Comparison of ENCODE assay signal across 2 cellular contexts in the genomic region with DNA sequence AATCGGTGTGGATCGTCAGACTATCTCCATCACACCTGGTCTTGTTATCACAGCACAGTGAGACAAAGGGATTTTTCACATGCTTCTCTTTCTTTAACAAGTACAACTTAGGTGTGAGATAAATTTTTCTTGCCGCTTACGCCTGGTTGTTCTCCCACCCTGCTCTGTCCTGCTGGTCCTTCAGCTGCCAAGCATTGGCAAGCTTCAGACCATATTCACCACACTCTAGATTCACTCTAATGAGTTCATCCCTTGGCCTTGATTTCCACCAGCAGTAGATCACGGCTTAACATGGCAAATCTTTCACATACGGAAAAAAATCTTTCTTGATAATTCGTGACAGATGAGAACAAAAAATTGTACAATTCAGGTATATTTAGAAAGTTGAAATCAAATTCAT.
TF ChIP-seq lines count a peak whose summit lies in the region.

No MANE protein-coding gene starts in this region.

TF ChIP-seq in WTC11, 78 proteins besides CTCF, POLR2A, EP300 and RAD21:
- TF ChIP-seq NFE2L1 (CRISPR knock-in tag; IDR thresholded peaks at IDR 0.05) (no peak), NFATC4 (CRISPR knock-in tag; IDR thresholded peaks at IDR 0.05) (no peak), ZNF671 (CRISPR knock-in tag; IDR thresholded peaks at IDR 0.05) (no peak), CREB1 (CRISPR knock-in tag; IDR thresholded peaks at IDR 0.05) (no peak), ZNF138 (CRISPR knock-in tag; conservative IDR thresholded peaks at IDR 0.05) (no peak), MYBL2 (CRISPR knock-in tag; IDR thresholded peaks at IDR 0.05) (no peak), ETV6 (CRISPR knock-in tag; IDR thresholded peaks at IDR 0.05) (no peak), SP1 (CRISPR knock-in tag; conservative IDR thresholded peaks at IDR 0.05) (no peak), ZNF263 (CRISPR knock-in tag; IDR thresholded peaks at IDR 0.05; ENCODE audit: low read depth) (no peak), RELA (CRISPR knock-in tag; IDR thresholded peaks at IDR 0.05; ENCODE audit: borderline replicate concordance) (no peak)
- TF ChIP-seq, protein P1, sequence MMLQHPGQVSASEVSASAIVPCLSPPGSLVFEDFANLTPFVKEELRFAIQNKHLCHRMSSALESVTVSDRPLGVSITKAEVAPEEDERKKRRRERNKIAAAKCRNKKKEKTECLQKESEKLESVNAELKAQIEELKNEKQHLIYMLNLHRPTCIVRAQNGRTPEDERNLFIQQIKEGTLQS (CRISPR knock-in tag; conservative IDR thresholded peaks at IDR 0.05): no peak
- TF ChIP-seq, protein P2, sequence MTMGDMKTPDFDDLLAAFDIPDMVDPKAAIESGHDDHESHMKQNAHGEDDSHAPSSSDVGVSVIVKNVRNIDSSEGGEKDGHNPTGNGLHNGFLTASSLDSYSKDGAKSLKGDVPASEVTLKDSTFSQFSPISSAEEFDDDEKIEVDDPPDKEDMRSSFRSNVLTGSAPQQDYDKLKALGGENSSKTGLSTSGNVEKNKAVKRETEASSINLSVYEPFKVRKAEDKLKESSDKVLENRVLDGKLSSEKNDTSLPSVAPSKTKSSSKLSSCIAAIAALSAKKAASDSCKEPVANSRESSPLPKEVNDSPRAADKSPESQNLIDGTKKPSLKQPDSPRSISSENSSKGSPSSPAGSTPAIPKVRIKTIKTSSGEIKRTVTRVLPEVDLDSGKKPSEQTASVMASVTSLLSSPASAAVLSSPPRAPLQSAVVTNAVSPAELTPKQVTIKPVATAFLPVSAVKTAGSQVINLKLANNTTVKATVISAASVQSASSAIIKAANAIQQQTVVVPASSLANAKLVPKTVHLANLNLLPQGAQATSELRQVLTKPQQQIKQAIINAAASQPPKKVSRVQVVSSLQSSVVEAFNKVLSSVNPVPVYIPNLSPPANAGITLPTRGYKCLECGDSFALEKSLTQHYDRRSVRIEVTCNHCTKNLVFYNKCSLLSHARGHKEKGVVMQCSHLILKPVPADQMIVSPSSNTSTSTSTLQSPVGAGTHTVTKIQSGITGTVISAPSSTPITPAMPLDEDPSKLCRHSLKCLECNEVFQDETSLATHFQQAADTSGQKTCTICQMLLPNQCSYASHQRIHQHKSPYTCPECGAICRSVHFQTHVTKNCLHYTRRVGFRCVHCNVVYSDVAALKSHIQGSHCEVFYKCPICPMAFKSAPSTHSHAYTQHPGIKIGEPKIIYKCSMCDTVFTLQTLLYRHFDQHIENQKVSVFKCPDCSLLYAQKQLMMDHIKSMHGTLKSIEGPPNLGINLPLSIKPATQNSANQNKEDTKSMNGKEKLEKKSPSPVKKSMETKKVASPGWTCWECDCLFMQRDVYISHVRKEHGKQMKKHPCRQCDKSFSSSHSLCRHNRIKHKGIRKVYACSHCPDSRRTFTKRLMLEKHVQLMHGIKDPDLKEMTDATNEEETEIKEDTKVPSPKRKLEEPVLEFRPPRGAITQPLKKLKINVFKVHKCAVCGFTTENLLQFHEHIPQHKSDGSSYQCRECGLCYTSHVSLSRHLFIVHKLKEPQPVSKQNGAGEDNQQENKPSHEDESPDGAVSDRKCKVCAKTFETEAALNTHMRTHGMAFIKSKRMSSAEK (CRISPR knock-in tag; IDR thresholded peaks at IDR 0.05; ENCODE audit: borderline replicate concordance): no peak
- TF ChIP-seq, protein P3, sequence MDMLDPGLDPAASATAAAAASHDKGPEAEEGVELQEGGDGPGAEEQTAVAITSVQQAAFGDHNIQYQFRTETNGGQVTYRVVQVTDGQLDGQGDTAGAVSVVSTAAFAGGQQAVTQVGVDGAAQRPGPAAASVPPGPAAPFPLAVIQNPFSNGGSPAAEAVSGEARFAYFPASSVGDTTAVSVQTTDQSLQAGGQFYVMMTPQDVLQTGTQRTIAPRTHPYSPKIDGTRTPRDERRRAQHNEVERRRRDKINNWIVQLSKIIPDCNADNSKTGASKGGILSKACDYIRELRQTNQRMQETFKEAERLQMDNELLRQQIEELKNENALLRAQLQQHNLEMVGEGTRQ (CRISPR knock-in tag; IDR thresholded peaks at IDR 0.05): no peak
- TF ChIP-seq, protein P4, sequence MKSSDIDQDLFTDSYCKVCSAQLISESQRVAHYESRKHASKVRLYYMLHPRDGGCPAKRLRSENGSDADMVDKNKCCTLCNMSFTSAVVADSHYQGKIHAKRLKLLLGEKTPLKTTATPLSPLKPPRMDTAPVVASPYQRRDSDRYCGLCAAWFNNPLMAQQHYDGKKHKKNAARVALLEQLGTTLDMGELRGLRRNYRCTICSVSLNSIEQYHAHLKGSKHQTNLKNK (CRISPR knock-in tag; IDR thresholded peaks at IDR 0.05): no peak
- TF ChIP-seq, protein P5, sequence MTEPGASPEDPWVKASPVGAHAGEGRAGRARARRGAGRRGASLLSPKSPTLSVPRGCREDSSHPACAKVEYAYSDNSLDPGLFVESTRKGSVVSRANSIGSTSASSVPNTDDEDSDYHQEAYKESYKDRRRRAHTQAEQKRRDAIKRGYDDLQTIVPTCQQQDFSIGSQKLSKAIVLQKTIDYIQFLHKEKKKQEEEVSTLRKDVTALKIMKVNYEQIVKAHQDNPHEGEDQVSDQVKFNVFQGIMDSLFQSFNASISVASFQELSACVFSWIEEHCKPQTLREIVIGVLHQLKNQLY (CRISPR knock-in tag; IDR thresholded peaks at IDR 0.05): no peak
- TF ChIP-seq, protein P6, sequence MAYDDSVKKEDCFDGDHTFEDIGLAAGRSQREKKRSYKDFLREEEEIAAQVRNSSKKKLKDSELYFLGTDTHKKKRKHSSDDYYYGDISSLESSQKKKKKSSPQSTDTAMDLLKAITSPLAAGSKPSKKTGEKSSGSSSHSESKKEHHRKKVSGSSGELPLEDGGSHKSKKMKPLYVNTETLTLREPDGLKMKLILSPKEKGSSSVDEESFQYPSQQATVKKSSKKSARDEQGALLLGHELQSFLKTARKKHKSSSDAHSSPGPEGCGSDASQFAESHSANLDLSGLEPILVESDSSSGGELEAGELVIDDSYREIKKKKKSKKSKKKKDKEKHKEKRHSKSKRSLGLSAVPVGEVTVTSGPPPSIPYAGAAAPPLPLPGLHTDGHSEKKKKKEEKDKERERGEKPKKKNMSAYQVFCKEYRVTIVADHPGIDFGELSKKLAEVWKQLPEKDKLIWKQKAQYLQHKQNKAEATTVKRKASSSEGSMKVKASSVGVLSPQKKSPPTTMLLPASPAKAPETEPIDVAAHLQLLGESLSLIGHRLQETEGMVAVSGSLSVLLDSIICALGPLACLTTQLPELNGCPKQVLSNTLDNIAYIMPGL (CRISPR knock-in tag; IDR thresholded peaks at IDR 0.05): no peak
- TF ChIP-seq, protein P7, sequence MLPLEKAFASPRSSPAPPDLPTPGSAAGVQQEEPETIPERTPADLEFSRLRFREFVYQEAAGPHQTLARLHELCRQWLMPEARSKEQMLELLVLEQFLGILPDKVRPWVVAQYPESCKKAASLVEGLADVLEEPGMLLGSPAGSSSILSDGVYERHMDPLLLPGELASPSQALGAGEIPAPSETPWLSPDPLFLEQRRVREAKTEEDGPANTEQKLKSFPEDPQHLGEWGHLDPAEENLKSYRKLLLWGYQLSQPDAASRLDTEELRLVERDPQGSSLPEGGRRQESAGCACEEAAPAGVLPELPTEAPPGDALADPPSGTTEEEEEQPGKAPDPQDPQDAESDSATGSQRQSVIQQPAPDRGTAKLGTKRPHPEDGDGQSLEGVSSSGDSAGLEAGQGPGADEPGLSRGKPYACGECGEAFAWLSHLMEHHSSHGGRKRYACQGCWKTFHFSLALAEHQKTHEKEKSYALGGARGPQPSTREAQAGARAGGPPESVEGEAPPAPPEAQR (CRISPR knock-in tag; IDR thresholded peaks at IDR 0.05): no peak

TF ChIP-seq in H1, 55 proteins besides CTCF, POLR2A, EP300 and RAD21:
- TF ChIP-seq CREB1 (IDR thresholded peaks at IDR 0.05) (no peak), TBP (IDR thresholded peaks at IDR 0.05; ENCODE audit: low read depth, low read length) (no peak), RNF2 (IDR thresholded peaks at IDR 0.05; ENCODE audit: borderline replicate concordance, low read depth, low read length, missing control alignments, poor library complexity, severe bottlenecking) (no peak), SIX5 (IDR thresholded peaks at IDR 0.05; ENCODE audit: low read depth, low read length) (no peak), SIRT6 (IDR thresholded peaks at IDR 0.05; ENCODE audit: low read length) (no peak), EGR1 (IDR thresholded peaks at IDR 0.05; ENCODE audit: borderline replicate concordance, low read depth, low read length) (no peak), GTF2F1 (IDR thresholded peaks at IDR 0.05; ENCODE audit: borderline replicate concordance, low read depth, low read length) (no peak)
